ENCODE assay signal across 11 cellular contexts in genomic region chr5:99636663-99637062, GRCh38.
"Had no signal": no experiment of that assay in that cellular context is flagged by ENCODE, and none has a peak within 500 bp of the region (broad histone marks: within the 10 kb centered on the region; RNA-seq: fewer than 3 reads in every experiment).

No MANE protein-coding gene starts in this region.

- H3K4me3 ChIP-seq: GM23248, GM23338, HAP-1 had no signal

- H2AFZ ChIP-seq: GM23248, GM23338 had no signal

- FAIRE-seq: H1, H54 had no signal

- H3K4me3 Mint-ChIP-seq: GM23338, H9, HFFc6 had no signal

- H3K9ac ChIP-seq: GM23248 had no signal

- H3K4me2 ChIP-seq: GM23338 had no signal

- ATAC-seq: GM23338, HCT116 had no signal

- H3K9me3 Mint-ChIP-seq: GM23338 had no signal

- H3K36me3 ChIP-seq: HAP-1 had no signal

- DNase-seq: GM23248, GOT3, H7, H9, HCEC 1CT, HFFc6 had no signal

- H3K27ac ChIP-seq: GM23248 had no signal

- H3K4me1 ChIP-seq: HAP-1 had no signal

- H3K4me1 Mint-ChIP-seq: GM23338, H9 had no signal

- H3K27ac Mint-ChIP-seq: GM23338, H9, HFFc6 had no signal

- H3K9me3 ChIP-seq: HAP-1 had no signal
